In the genomic region with DNA sequence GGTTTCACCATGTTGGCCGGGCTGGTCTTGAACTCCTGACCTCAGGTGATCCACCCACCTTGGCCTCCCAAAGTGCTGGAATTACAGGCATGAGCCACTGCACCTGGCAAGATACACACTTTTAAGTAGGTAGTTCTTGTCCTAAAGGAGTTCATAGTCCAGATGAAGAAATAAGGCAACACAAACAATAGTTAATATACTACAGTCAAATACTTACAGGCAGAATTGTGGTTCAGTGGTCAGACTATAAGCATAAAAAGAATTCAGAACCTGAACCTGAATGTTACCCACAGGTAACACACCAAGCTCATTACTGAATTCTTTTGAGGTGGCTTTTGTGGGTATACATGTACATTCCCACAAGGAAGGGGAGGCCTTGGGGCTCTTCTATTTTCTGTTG, we compare ENCODE assay signal across 14 cellular contexts. TPM values are rescaled to one million over a fixed set of nuclear protein-coding genes. Genes with fewer than 3 reads are reported as not detected.
DNase-seq lines count a peak whose midpoint lies in the region; ATAC-seq and TF ChIP-seq lines count a peak whose summit lies in the region.
"Had no signal": no experiment of that assay in that cellular context is flagged by ENCODE, and none has a peak within 500 bp of the region (broad histone marks: within the 10 kb centered on the region; RNA-seq: fewer than 3 reads in every experiment).

No MANE protein-coding gene starts in this region.

- H3K4me1 ChIP-seq in Peyer's patch (peaks cover 0 to 19% (median 10%) of the 10 kb centered on the region in 4 donors), left lung (peaks cover 10 to 27% of the 10 kb centered on the region in 2 donors), colonic mucosa (peaks cover 9% of the 10 kb centered on the region)

- H3K27me3 ChIP-seq in Peyer's patch (no peaks in the 10 kb centered on the region), left lung (no peaks in the 10 kb centered on the region), colonic mucosa (no peaks in the 10 kb centered on the region)
- H3K27me3 ChIP-seq: vagina had no signal

- H3K27ac ChIP-seq in Peyer's patch (peak overlapping the region in 3 of 4 donors; percentile 36 to 89 (median 87)), left lung (no peak overlapping the region), colonic mucosa (no peak overlapping the region)

- DNase-seq in activated naive CD4-positive, alpha-beta T cell treated with anti-CD3 and anti-CD28 coated beads for 36 hours: no peak
- DNase-seq in activated naive CD4-positive, alpha-beta T cell treated with anti-CD3 and anti-CD28 coated beads, Interleukin-2, amount 50 U/mL, for 16 hours: no peak
- DNase-seq in Peyer's patch: no peak
- no peak for DNase-seq in glutamatergic neuron
- DNase-seq in stimulated activated effector memory CD8-positive, alpha-beta T cell treated with anti-CD3 and anti-CD28 coated beads, Interleukin-12 subunit alpha, Interleukin-12 subunit beta, amount 100 ng/mL, for 72 hours (ENCODE audit: low spot score in 2 of 2): no peak
- DNase-seq in left lung: no peak
- DNase-seq in stimulated activated CD4-positive, alpha-beta T cell treated with anti-CD3 and anti-CD28 coated beads, Interleukin-4, amount 100 ng/mL, for 1 hour: no peak
- no peak for DNase-seq in colonic mucosa
- DNase-seq: left cardiac atrium; NCI-H1092; NCI-H345; RPMI8226; stimulated activated CD4-positive, alpha-beta T cell treated with anti-CD3 and anti-CD28 coated beads, Interleukin-15, amount 100 ng/mL, for 24 hours had no signal

- no peak for ATAC-seq in stimulated activated effector memory CD8-positive, alpha-beta T cell treated with anti-CD3 and anti-CD28 coated beads, Interleukin-12 subunit alpha, Interleukin-12 subunit beta, amount 100 ng/mL, for 72 hours
- no peak for ATAC-seq in left lung
- ATAC-seq: left cardiac atrium had no signal

- peak overlapping the region; percentile 98 for H3K4me3 Mint-ChIP-seq in activated naive CD4-positive, alpha-beta T cell treated with anti-CD3 and anti-CD28 coated beads for 36 hours
- peak overlapping the region; percentile 49 for H3K4me3 Mint-ChIP-seq in glutamatergic neuron (ENCODE audit: unreplicated experiment)
- H3K4me3 Mint-ChIP-seq in stimulated activated effector memory CD8-positive, alpha-beta T cell treated with anti-CD3 and anti-CD28 coated beads, Interleukin-12 subunit alpha, Interleukin-12 subunit beta, amount 100 ng/mL, for 72 hours: peak overlapping the region; percentile 95

- H3K9me3 ChIP-seq in Peyer's patch (no peaks in the 10 kb centered on the region), left lung (no peaks in the 10 kb centered on the region), colonic mucosa (no peaks in the 10 kb centered on the region)
- H3K9me3 ChIP-seq: vagina had no signal

- H3K27me3 Mint-ChIP-seq in activated naive CD4-positive, alpha-beta T cell treated with anti-CD3 and anti-CD28 coated beads for 36 hours (ENCODE audit: low read depth): no peaks in the 10 kb centered on the region
- no peaks in the 10 kb centered on the region for H3K27me3 Mint-ChIP-seq in glutamatergic neuron (ENCODE audit: unreplicated experiment)

- CTCF ChIA-PET in activated naive CD4-positive, alpha-beta T cell treated with anti-CD3 and anti-CD28 coated beads for 36 hours (lab: Charles Lee): interaction anchor here (1.0 kb wide), 1 partner anchor 90 kb away, joined by 4 read pairs; no protein-coding TSS in a partner anchor

- no peak for TF ChIP-seq POLR2A in Peyer's patch (IDR thresholded peaks at IDR 0.05)

- TF ChIP-seq CTCF in Peyer's patch (IDR thresholded peaks at IDR 0.05) (no peak), glutamatergic neuron (IDR thresholded peaks at IDR 0.05; ENCODE audit: partially characterized antibody, unreplicated experiment) (no peak), left lung (IDR thresholded peaks at IDR 0.05) (no peak), colonic mucosa (IDR thresholded peaks at IDR 0.05) (no peak)

- peaks cover 26% of the 10 kb centered on the region for H3K4me1 Mint-ChIP-seq in activated naive CD4-positive, alpha-beta T cell treated with anti-CD3 and anti-CD28 coated beads for 36 hours (ENCODE audit: low read depth)
- H3K4me1 Mint-ChIP-seq in glutamatergic neuron (ENCODE audit: low read depth, unreplicated experiment): no peaks in the 10 kb centered on the region
- H3K4me1 Mint-ChIP-seq in stimulated activated effector memory CD8-positive, alpha-beta T cell treated with anti-CD3 and anti-CD28 coated beads, Interleukin-12 subunit alpha, Interleukin-12 subunit beta, amount 100 ng/mL, for 72 hours: peaks cover 17% of the 10 kb centered on the region

- peak overlapping the region; percentile 18 for H3K27ac Mint-ChIP-seq in activated naive CD4-positive, alpha-beta T cell treated with anti-CD3 and anti-CD28 coated beads for 36 hours
- H3K27ac Mint-ChIP-seq in glutamatergic neuron (ENCODE audit: unreplicated experiment): no peak overlapping the region
- H3K27ac Mint-ChIP-seq in stimulated activated effector memory CD8-positive, alpha-beta T cell treated with anti-CD3 and anti-CD28 coated beads, Interleukin-12 subunit alpha, Interleukin-12 subunit beta, amount 100 ng/mL, for 72 hours: no peak overlapping the region

- H3K9me3 Mint-ChIP-seq in activated naive CD4-positive, alpha-beta T cell treated with anti-CD3 and anti-CD28 coated beads for 36 hours: no peaks in the 10 kb centered on the region
- no peaks in the 10 kb centered on the region for H3K9me3 Mint-ChIP-seq in glutamatergic neuron (ENCODE audit: unreplicated experiment)
- no peaks in the 10 kb centered on the region for H3K9me3 Mint-ChIP-seq in stimulated activated effector memory CD8-positive, alpha-beta T cell treated with anti-CD3 and anti-CD28 coated beads, Interleukin-12 subunit alpha, Interleukin-12 subunit beta, amount 100 ng/mL, for 72 hours

- H3K4me3 ChIP-seq in Peyer's patch (peak overlapping the region in 1 of 4 donors; percentile 85), left lung (no peak overlapping the region), colonic mucosa (no peak overlapping the region)

- peak overlapping the region in 1 of 2 donors; percentile 97 for H3K9ac ChIP-seq in colonic mucosa (ENCODE audit: low read depth in 2 of 2, low read length in 2 of 2)

- intact Hi-C loops in activated naive CD4-positive, alpha-beta T cell treated with anti-CD3 and anti-CD28 coated beads for 36 hours (cut with micrococcal nuclease): loop anchor here (5.0 to 10.0 kb wide), 2 partner anchors 140 to 1527 kb away; a partner anchor contains a TSS
- intact Hi-C loops in left lung (cut with DNase I): no loop called here
- intact Hi-C loops in colonic mucosa (cut with DNase I): no loop called here

- H3K36me3 ChIP-seq in Peyer's patch (peaks cover 0 to 16% (median 0%) of the 10 kb centered on the region in 3 donors), left lung (peaks cover 0 to 34% of the 10 kb centered on the region in 2 donors), colonic mucosa (no peaks in the 10 kb centered on the region)

- peaks cover 8% of the 10 kb centered on the region for H3K36me3 Mint-ChIP-seq in activated naive CD4-positive, alpha-beta T cell treated with anti-CD3 and anti-CD28 coated beads for 36 hours (ENCODE audit: low read depth)
- no peaks in the 10 kb centered on the region for H3K36me3 Mint-ChIP-seq in glutamatergic neuron (ENCODE audit: unreplicated experiment)
- peaks cover 63% of the 10 kb centered on the region for H3K36me3 Mint-ChIP-seq in stimulated activated effector memory CD8-positive, alpha-beta T cell treated with anti-CD3 and anti-CD28 coated beads, Interleukin-12 subunit alpha, Interleukin-12 subunit beta, amount 100 ng/mL, for 72 hours

RNA-seq across cellular contexts. Expression of a gene that starts 1.8 kb away (rescaled TPM):
- 100 to 1,000 TPM; 177 to 179 TPM for total RNA-seq in activated naive CD4-positive, alpha-beta T cell treated with anti-CD3 and anti-CD28 coated beads for 36 hours
- total RNA-seq in Peyer's patch: 100 to 1,000 TPM; 106 to 277 (median 175) TPM
- total RNA-seq in glutamatergic neuron (ENCODE audit: unreplicated experiment): 58.9 TPM
- total RNA-seq in left lung: 100 to 1,000 TPM in 1 of 2 donors, 10 to 100 TPM in 1; 87.7 to 110 TPM
- total RNA-seq in colonic mucosa: 100 to 1,000 TPM; 208 to 229 TPM

RNA-seq across cellular contexts. Expression of a gene that starts 40.3 kb away (rescaled TPM):
- 10 to 100 TPM; 23.6 to 25.0 TPM for total RNA-seq in activated naive CD4-positive, alpha-beta T cell treated with anti-CD3 and anti-CD28 coated beads for 36 hours
- total RNA-seq in Peyer's patch (10 to 100 TPM; 20.6 to 58.0 (median 44.5) TPM), glutamatergic neuron (ENCODE audit: unreplicated experiment) (65.0 TPM), left lung (10 to 100 TPM; 63.6 to 65.0 TPM), colonic mucosa (100 to 1,000 TPM in 1 of 2 donors, 10 to 100 TPM in 1; 55.3 to 111 TPM)

Comparison
In these comparisons a context has a peak if more than half of its experiments do, and no peak if none do; other contexts are left out.
1. H3K27ac ChIP-seq: peak in Peyer's patch (3 of 4); none in left lung (0 of 2) and colonic mucosa (single experiment).
2. Peak in every context shown above with its lines, with median percentiles within 50 percentile points of each other: H3K4me3 Mint-ChIP-seq.